ENCODE assay signal across 10 cellular contexts in genomic region chrX:143669395-143669794, GRCh38. TPM values are rescaled to one million over a fixed set of nuclear protein-coding genes. Genes with fewer than 3 reads are reported as not detected.
DNase-seq lines count a peak whose midpoint lies in the region; ATAC-seq and TF ChIP-seq lines count a peak whose summit lies in the region.
"Had no signal": no experiment of that assay in that cellular context is flagged by ENCODE, and none has a peak within 500 bp of the region (broad histone marks: within the 10 kb centered on the region; RNA-seq: fewer than 3 reads in every experiment).

No MANE protein-coding gene starts in this region.

- no peak overlapping the region for H3K4me3 ChIP-seq in Peyer's patch
- H3K4me3 ChIP-seq: suprapubic skin had no signal

- TF ChIP-seq CTCF in Peyer's patch (IDR thresholded peaks at IDR 0.05) = no peak

- DNase-seq in ELR (ENCODE audit: low read depth) (peak; percentile 45), LHCN-M2 (ENCODE audit: low read depth) (peak; percentile 16), amniotic epithelial cell (ENCODE audit: low read depth) (peak; percentile 20), midbrain (lab: John Stamatoyannopoulos, UW) (peak; percentile 6), Peyer's patch (no peak)
- DNase-seq: NCI-H510A; stimulated activated CD4-positive, alpha-beta T cell treated with anti-CD3 and anti-CD28 coated beads, Interleukin-4, amount 100 ng/mL, for 4 hours had no signal

- H3K27me3 ChIP-seq in Peyer's patch = no peaks in the 10 kb centered on the region
- H3K27me3 ChIP-seq: suprapubic skin had no signal

- ATAC-seq in HG02981 (IDR thresholded peaks at IDR 0.05; ENCODE audit: unreplicated experiment) (no peak), HG02885 (IDR thresholded peaks at IDR 0.05; ENCODE audit: poor library complexity, unreplicated experiment) (no peak)

- H3K4me1 ChIP-seq in Peyer's patch = no peaks in the 10 kb centered on the region
- H3K4me1 ChIP-seq: suprapubic skin had no signal

- H3K9me3 ChIP-seq in Peyer's patch = no peaks in the 10 kb centered on the region
- H3K9me3 ChIP-seq: suprapubic skin had no signal

- no peaks in the 10 kb centered on the region for H3K36me3 ChIP-seq in Peyer's patch
- H3K36me3 ChIP-seq: suprapubic skin had no signal

- H3K27ac ChIP-seq in Peyer's patch = no peak overlapping the region
- H3K27ac ChIP-seq: suprapubic skin had no signal

- TF ChIP-seq POLR2A in Peyer's patch (IDR thresholded peaks at IDR 0.05) = no peak

RNA-seq across cellular contexts. Expression of gene SLITRK4, which starts 33.5 kb away (rescaled TPM):
- total RNA-seq in LHCN-M2 (2014; rRNA removed) (3.0 and 5.6 TPM in 2 replicates), Peyer's patch (1 to 10 TPM in 1 of 4 donors, under 1 TPM in 1, not detected in 2; 0.28 to 1.2 TPM)
- 3.1 TPM for polyA plus RNA-seq in LHCN-M2 (2012)

RNA-seq across cellular contexts. Expression of gene SPANXN2, which starts 51.2 kb away (rescaled TPM):
- total RNA-seq in LHCN-M2 (2014; rRNA removed) (not detected in 2 replicates), Peyer's patch (not detected)
- polyA plus RNA-seq in LHCN-M2 (2012) = not detected
- total RNA-seq: suprapubic skin had no signal

Comparison
In these comparisons a context has a peak if more than half of its experiments do, and no peak if none do; other contexts are left out.
1. DNase-seq: peak in ELR (single experiment), LHCN-M2 (single experiment), amniotic epithelial cell (single experiment) and midbrain (single experiment); none in Peyer's patch (0 of 3).